27 cellular contexts compared by ENCODE assay signal in the genomic region with DNA sequence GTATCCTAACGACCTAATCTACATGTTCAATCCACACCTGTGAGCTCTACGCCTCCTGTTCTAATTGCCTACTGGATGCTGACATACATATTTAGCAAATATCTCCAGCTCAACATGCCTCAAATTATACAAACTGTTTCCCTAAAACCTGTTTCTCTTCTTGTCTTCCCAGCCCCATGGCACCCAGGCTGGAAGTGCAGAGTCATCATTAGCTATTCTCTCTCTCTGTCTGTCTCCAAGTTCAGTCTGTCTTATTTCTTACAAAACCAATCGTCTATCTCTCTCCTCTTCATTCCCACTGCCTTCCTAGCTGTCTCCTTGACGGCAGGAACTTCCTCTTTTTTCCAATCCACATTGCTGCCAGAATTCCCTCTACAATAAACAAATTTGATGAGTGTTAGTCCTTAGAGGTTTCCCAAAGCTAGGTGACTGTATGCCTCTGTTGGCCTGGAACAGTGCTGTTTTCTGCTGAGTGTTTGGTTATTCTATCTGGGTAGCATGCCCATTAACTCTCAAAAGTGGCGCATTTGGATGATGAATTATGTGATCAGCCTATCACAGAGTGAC.
"Had no signal": no experiment of that assay in that cellular context is flagged by ENCODE, and none has a peak within 500 bp of the region (broad histone marks: within the 10 kb centered on the region; RNA-seq: fewer than 3 reads in every experiment).

No MANE protein-coding gene starts in this region.

- H3K27me3 Mint-ChIP-seq: activated CD4-positive, alpha-beta memory T cell treated with anti-CD3 and anti-CD28 coated beads for 36 hours; activated naive CD8-positive, alpha-beta T cell; activated T-helper 17 cell treated with anti-CD3 and anti-CD28 coated beads, Interleukin-2, amount 50 U/mL, for 72 hours; central memory CD8-positive, alpha-beta T cell; T-cell had no signal

- H3K4me1 Mint-ChIP-seq: activated CD4-positive, alpha-beta T cell treated with anti-CD3 and anti-CD28 coated beads, Interleukin-2, amount 10 ng/mL, durations not matched to agents 7 days and 5 days; activated T-helper 17 cell treated with anti-CD3 and anti-CD28 coated beads, Interleukin-2, amount 50 U/mL, for 72 hours; brain; central memory CD8-positive, alpha-beta T cell; T-cell had no signal

- H3K27ac Mint-ChIP-seq: activated CD4-positive, alpha-beta memory T cell treated with anti-CD3 and anti-CD28 coated beads for 36 hours; activated CD4-positive, alpha-beta T cell treated with anti-CD3 and anti-CD28 coated beads, Interleukin-2, amount 10 ng/mL, durations not matched to agents 7 days and 5 days; activated naive CD4-positive, alpha-beta T cell treated with anti-CD3 and anti-CD28 coated beads for 36 hours; activated naive CD8-positive, alpha-beta T cell; activated T-helper 17 cell treated with anti-CD3 and anti-CD28 coated beads, Interleukin-2, amount 50 U/mL, for 72 hours; brain; T-cell had no signal

- H3K4me3 Mint-ChIP-seq: activated CD4-positive, alpha-beta memory T cell treated with anti-CD3 and anti-CD28 coated beads for 36 hours; activated CD4-positive, alpha-beta T cell treated with anti-CD3 and anti-CD28 coated beads, Interleukin-2, amount 10 ng/mL, durations not matched to agents 7 days and 5 days; activated naive CD4-positive, alpha-beta T cell treated with anti-CD3 and anti-CD28 coated beads for 36 hours; activated naive CD8-positive, alpha-beta T cell; activated T-cell treated with anti-CD3 and anti-CD28 coated beads, Interleukin-2, amount 50 U/mL, for 4 hours; activated T-helper 17 cell treated with anti-CD3 and anti-CD28 coated beads, Interleukin-2, amount 50 U/mL, for 72 hours; central memory CD8-positive, alpha-beta T cell; T-cell had no signal

- H3K4me3 ChIP-seq: SK-N-MC had no signal

- H3K27ac ChIP-seq: SK-N-MC had no signal

- H3K9me3 Mint-ChIP-seq: activated CD4-positive, alpha-beta memory T cell treated with anti-CD3 and anti-CD28 coated beads for 36 hours; activated CD4-positive, alpha-beta T cell treated with anti-CD3 and anti-CD28 coated beads, Interleukin-2, amount 10 ng/mL, durations not matched to agents 7 days and 5 days; activated naive CD4-positive, alpha-beta T cell treated with anti-CD3 and anti-CD28 coated beads for 36 hours; activated T-cell treated with anti-CD3 and anti-CD28 coated beads, Interleukin-2, amount 50 U/mL, for 4 hours; activated T-helper 17 cell treated with anti-CD3 and anti-CD28 coated beads, Interleukin-2, amount 50 U/mL, for 72 hours; brain; central memory CD8-positive, alpha-beta T cell; T-cell had no signal

- DNase-seq: activated CD4-positive, alpha-beta memory T cell treated with anti-CD3 and anti-CD28 coated beads for 36 hours; activated CD4-positive, alpha-beta T cell treated with anti-CD3 and anti-CD28 coated beads, Interleukin-2, amount 10 ng/mL, durations not matched to agents 7 days and 5 days; activated CD4-positive, CD25-positive, alpha-beta regulatory T cell; activated CD8-positive, alpha-beta memory T cell treated with anti-CD3 and anti-CD28 coated beads for 24 hours; activated gamma-delta T cell; activated naive CD4-positive, alpha-beta T cell treated with anti-CD3 and anti-CD28 coated beads for 36 hours; activated T-cell treated with anti-CD3 and anti-CD28 coated beads, Interleukin-2, amount 50 U/mL, for 4 hours; amygdala; Karpas-422; MM.1S; NCI-H1105; NCI-H1694 treated with DMSO at 0.1 percent for 48 hours; NCI-H2081 treated with DMSO at 0.1 percent for 48 hours; NCI-H2171 treated with DMSO at 0.1 percent for 48 hours; NCI-H345; NCI-H510A; NCI-H526 treated with DMSO at 0.1 percent for 48 hours; NCI-H82; RPMI8226; T-cell; T-helper 2 cell; T1000 had no signal

- H3K36me3 Mint-ChIP-seq: activated CD4-positive, alpha-beta memory T cell treated with anti-CD3 and anti-CD28 coated beads for 36 hours; activated naive CD8-positive, alpha-beta T cell; brain; T-cell had no signal
